ENCODE assay signal across 25 cellular contexts in the genomic region with DNA sequence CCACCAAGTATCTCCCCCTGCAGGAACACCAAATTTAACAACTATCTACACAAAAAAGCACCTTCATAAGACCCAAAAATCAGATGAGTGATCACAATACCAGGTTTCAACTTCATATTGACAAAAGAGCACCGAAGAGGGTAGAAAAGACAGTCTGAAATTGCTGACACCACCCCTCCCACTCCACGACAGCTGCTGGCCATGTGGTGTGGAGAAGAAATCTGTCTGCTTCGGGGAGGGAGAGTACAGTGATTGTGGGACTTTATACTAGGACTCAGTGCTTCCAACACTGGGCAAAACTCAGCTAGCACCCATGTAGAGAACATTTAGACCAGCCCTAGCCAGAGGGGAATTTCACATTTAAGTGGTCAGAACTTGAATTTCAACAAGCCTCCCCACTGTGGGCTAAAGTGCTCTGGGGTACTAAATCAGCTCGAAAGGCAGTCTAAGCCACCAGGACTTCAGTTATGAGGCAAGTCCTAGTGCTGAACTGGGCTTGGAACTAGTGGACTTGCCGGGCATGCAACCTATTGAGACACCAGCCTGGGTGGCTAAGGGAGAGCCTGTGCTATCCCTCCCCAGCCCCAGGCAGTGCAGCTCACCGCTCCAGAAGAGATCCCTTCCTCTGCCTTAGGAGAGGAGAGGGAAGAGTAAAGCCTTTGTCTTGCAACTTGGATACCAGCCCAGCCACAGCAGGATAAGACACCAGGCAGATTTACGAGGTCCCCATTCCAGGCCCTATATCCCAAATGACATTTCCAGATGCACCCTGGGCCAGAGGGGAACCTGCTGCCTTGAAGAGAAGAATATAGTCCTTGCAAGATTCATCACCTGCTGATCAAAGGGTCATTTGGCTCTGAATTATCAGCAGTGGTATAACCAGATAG. TPM values are rescaled to one million over a fixed set of nuclear protein-coding genes. Genes with fewer than 3 reads are reported as not detected.
DNase-seq lines count a peak whose midpoint lies in the region; ATAC-seq and TF ChIP-seq lines count a peak whose summit lies in the region.
"Had no signal": no experiment of that assay in that cellular context is flagged by ENCODE, and none has a peak within 500 bp of the region (broad histone marks: within the 10 kb centered on the region; RNA-seq: fewer than 3 reads in every experiment).

No MANE protein-coding gene starts in this region.

- no peak overlapping the region for H3K14ac ChIP-seq in neuronal stem cell (ENCODE audit: low read length)

- H3K79me1 ChIP-seq in neuronal stem cell (ENCODE audit: low read depth, low read length) = no peaks in the 10 kb centered on the region

- H3K4ac ChIP-seq in neuronal stem cell (ENCODE audit: low read length) = no peak overlapping the region

- H3K4me1 Mint-ChIP-seq in Caco-2 (ENCODE audit: low read depth, unreplicated experiment) = peaks cover 23% of the 10 kb centered on the region
- H3K4me1 Mint-ChIP-seq in endodermal cell = peaks cover 5% of the 10 kb centered on the region
- H3K4me1 Mint-ChIP-seq in activated CD4-positive, alpha-beta T cell treated with anti-CD3 and anti-CD28 coated beads, Interleukin-2, amount 10 ng/mL, durations not matched to agents 24 days and 14 days = no peaks in the 10 kb centered on the region
- H3K4me1 Mint-ChIP-seq: activated naive CD4-positive, alpha-beta T cell treated with anti-CD3 and anti-CD28 coated beads, Interleukin-2, amount 10 ng/mL, durations not matched to agents 7 days and 5 days had no signal

- H4K91ac ChIP-seq in neuronal stem cell (ENCODE audit: low read depth, low read length, poor library complexity) = no peak overlapping the region

- H3K27ac ChIP-seq in endodermal cell (ENCODE audit: low read depth, low read length) (no peak overlapping the region), neuronal stem cell (replicated peaks; ENCODE audit: low read length) (no peak overlapping the region)
- H3K27ac ChIP-seq: heart right ventricle, HL-60, left ventricle myocardium inferior, neutrophil, transverse colon had no signal

- no peaks in the 10 kb centered on the region for H3K27me3 Mint-ChIP-seq in Caco-2 (ENCODE audit: insufficient read depth, unreplicated experiment)
- H3K27me3 Mint-ChIP-seq in endodermal cell (ENCODE audit: insufficient read depth) = no peaks in the 10 kb centered on the region
- H3K27me3 Mint-ChIP-seq in activated CD4-positive, alpha-beta T cell treated with anti-CD3 and anti-CD28 coated beads, Interleukin-2, amount 10 ng/mL, durations not matched to agents 24 days and 14 days = peaks cover 11% of the 10 kb centered on the region
- H3K27me3 Mint-ChIP-seq: activated naive CD4-positive, alpha-beta T cell treated with anti-CD3 and anti-CD28 coated beads, Interleukin-2, amount 10 ng/mL, durations not matched to agents 7 days and 5 days had no signal

- no peaks in the 10 kb centered on the region for H3K27me3 ChIP-seq in Caco-2 (replicated peaks; ENCODE audit: control insufficient read depth, insufficient read depth, low read length)
- no peaks in the 10 kb centered on the region for H3K27me3 ChIP-seq in endodermal cell (ENCODE audit: control insufficient read depth, insufficient read depth, low read length, poor library complexity, severe bottlenecking)
- H3K27me3 ChIP-seq in neuronal stem cell (ENCODE audit: control insufficient read depth in 3 of 3, insufficient read depth in 3 of 3, low read depth in 1 of 3, low read length in 3 of 3) = no peaks in the 10 kb centered on the region
- H3K27me3 ChIP-seq: neutrophil, transverse colon had no signal

- no peak for TF ChIP-seq CTCF in Caco-2 (IDR thresholded peaks at IDR 0.05; ENCODE audit: insufficient read depth in 1 of 2, low read depth in 1 of 2, low read length in 1 of 2, severe bottlenecking in 1 of 2, unreplicated experiment in 1 of 2)
- TF ChIP-seq CTCF in endodermal cell (conservative IDR thresholded peaks at IDR 0.05) = peak; percentile 9

- no peak overlapping the region for H2BK5ac ChIP-seq in neuronal stem cell (ENCODE audit: low read length)

- H3K4me3 ChIP-seq in Caco-2 (ENCODE audit: low read depth, low read length) (no peak overlapping the region), endodermal cell (ENCODE audit: low read length) (no peak overlapping the region), neuronal stem cell (ENCODE audit: low read length in 2 of 2) (no peak overlapping the region)
- H3K4me3 ChIP-seq: heart right ventricle, left ventricle myocardium inferior, smooth muscle cell, transverse colon had no signal

- no peak overlapping the region for H2BK15ac ChIP-seq in neuronal stem cell (ENCODE audit: low read length)

- no peak for TF ChIP-seq EP300 in Ishikawa (IDR thresholded peaks at IDR 0.05; ENCODE audit: borderline replicate concordance)

- H3K9me3 Mint-ChIP-seq in Caco-2 (ENCODE audit: unreplicated experiment) (peaks cover 24% of the 10 kb centered on the region), endodermal cell (peaks cover 2% of the 10 kb centered on the region)
- H3K9me3 Mint-ChIP-seq in activated CD4-positive, alpha-beta T cell treated with anti-CD3 and anti-CD28 coated beads, Interleukin-2, amount 10 ng/mL, durations not matched to agents 24 days and 14 days = no peaks in the 10 kb centered on the region
- H3K9me3 Mint-ChIP-seq: activated naive CD4-positive, alpha-beta T cell treated with anti-CD3 and anti-CD28 coated beads, Interleukin-2, amount 10 ng/mL, durations not matched to agents 7 days and 5 days; activated T-cell treated with anti-CD3 and anti-CD28 coated beads, Interleukin-2, amount 50 U/mL, for 72 hours; effector memory CD8-positive, alpha-beta T cell had no signal

- no peak overlapping the region for H3K4me2 ChIP-seq in neuronal stem cell (ENCODE audit: insufficient read depth, low read length, poor library complexity, severe bottlenecking)
- H3K4me2 ChIP-seq: smooth muscle cell had no signal

- CTCF ChIA-PET in Caco-2 (lab: Charles Lee) = no interaction called here

- H3K9me3 ChIP-seq in Caco-2 (no peaks in the 10 kb centered on the region), endodermal cell (ENCODE audit: control insufficient read depth, low read length) (no peaks in the 10 kb centered on the region), neuronal stem cell (replicated peaks in 1 of 2; ENCODE audit: control insufficient read depth in 2 of 2, insufficient read depth in 1 of 2, low read depth in 1 of 2, low read length in 2 of 2) (no peaks in the 10 kb centered on the region)
- H3K9me3 ChIP-seq: neutrophil, transverse colon had no signal

- H3K36me3 Mint-ChIP-seq in Caco-2 (ENCODE audit: insufficient read depth, unreplicated experiment) (no peaks in the 10 kb centered on the region), endodermal cell (ENCODE audit: low read depth) (no peaks in the 10 kb centered on the region)
- H3K36me3 Mint-ChIP-seq in activated CD4-positive, alpha-beta T cell treated with anti-CD3 and anti-CD28 coated beads, Interleukin-2, amount 10 ng/mL, durations not matched to agents 24 days and 14 days (ENCODE audit: low read depth) = no peaks in the 10 kb centered on the region
- H3K36me3 Mint-ChIP-seq: activated naive CD4-positive, alpha-beta T cell treated with anti-CD3 and anti-CD28 coated beads, Interleukin-2, amount 10 ng/mL, durations not matched to agents 7 days and 5 days had no signal

- no TSS peak for BruUV-seq in Caco-2 (replicated peaks; lab: Mats Ljungman, UMichigan)

- no peak overlapping the region for H2BK12ac ChIP-seq in neuronal stem cell (ENCODE audit: low read length)

- H3K9ac ChIP-seq in endodermal cell (ENCODE audit: extremely low read depth, low read length, poor library complexity, severe bottlenecking) = no peak overlapping the region
- no peak overlapping the region for H3K9ac ChIP-seq in neuronal stem cell (ENCODE audit: low read depth, low read length, poor library complexity)

- intact Hi-C loops in Caco-2 (cut with micrococcal nuclease; ENCODE audit: unreplicated experiment) = no loop called here
- intact Hi-C loops in activated CD4-positive, alpha-beta T cell treated with anti-CD3 and anti-CD28 coated beads, Interleukin-2, amount 10 ng/mL, durations not matched to agents 24 days and 14 days (cut with micrococcal nuclease) = no loop called here

- ATAC-seq in HG03378 (IDR thresholded peaks at IDR 0.05; ENCODE audit: unreplicated experiment) = no peak
- ATAC-seq: activated CD4-positive, CD25-positive, alpha-beta regulatory T cell treated with anti-CD3 and anti-CD28 coated beads, Interleukin-2, amount 50 U/mL, for 24 hours; activated T-cell treated with anti-CD3 and anti-CD28 coated beads, Interleukin-2, amount 50 U/mL, for 72 hours; effector memory CD8-positive, alpha-beta T cell; heart right ventricle had no signal

- 93% methylated on average over 2 to 7 of the region's 7 CpGs for WGBS in endodermal cell (ENCODE audit: insufficient coverage in 1 of 2, insufficient read length in 1 of 2), 2 experiments
- no CpG with 5 or more reads among the region's 7 CpGs for WGBS in neuronal stem cell (ENCODE audit: extremely low coverage in 2 of 2, insufficient read length in 2 of 2, insufficient replicate concordance in 1 of 2), 2 donors

- H3K18ac ChIP-seq in neuronal stem cell (ENCODE audit: low read length) = peak overlapping the region; percentile 3

- H3K4me1 ChIP-seq in Caco-2 (peaks cover 48% of the 10 kb centered on the region), endodermal cell (ENCODE audit: control insufficient read depth, insufficient read depth, low read length) (no peaks in the 10 kb centered on the region), neuronal stem cell (ENCODE audit: control insufficient read depth in 2 of 2, insufficient read depth in 1 of 2, low read depth in 1 of 2, low read length in 2 of 2) (no peaks in the 10 kb centered on the region)
- H3K4me1 ChIP-seq: heart right ventricle, left ventricle myocardium inferior had no signal

- no peak overlapping the region for H3K4me3 Mint-ChIP-seq in Caco-2 (ENCODE audit: unreplicated experiment)
- no peak overlapping the region for H3K4me3 Mint-ChIP-seq in endodermal cell
- no peak overlapping the region for H3K4me3 Mint-ChIP-seq in activated CD4-positive, alpha-beta T cell treated with anti-CD3 and anti-CD28 coated beads, Interleukin-2, amount 10 ng/mL, durations not matched to agents 24 days and 14 days
- H3K4me3 Mint-ChIP-seq: activated naive CD4-positive, alpha-beta T cell treated with anti-CD3 and anti-CD28 coated beads, Interleukin-2, amount 10 ng/mL, durations not matched to agents 7 days and 5 days; activated T-cell treated with anti-CD3 and anti-CD28 coated beads, Interleukin-2, amount 50 U/mL, for 72 hours; effector memory CD8-positive, alpha-beta T cell; stimulated activated naive CD8-positive, alpha-beta T cell treated with anti-CD3 and anti-CD28 coated beads, Interleukin-15, Interleukin-2, amounts not matched to agents 100 ng/mL and 50 ng/mL, for 24 hours had no signal

- DNase-seq in Caco-2 (no peak), endodermal cell (no peak), neuronal stem cell (ENCODE audit: low spot score) (no peak), hepatic stellate cell (ENCODE audit: low spot score) (no peak)
- no peak for DNase-seq in activated CD4-positive, alpha-beta T cell treated with anti-CD3 and anti-CD28 coated beads, Interleukin-2, amount 10 ng/mL, durations not matched to agents 24 days and 14 days
- DNase-seq: activated CD8-positive, alpha-beta memory T cell treated with anti-CD3 and anti-CD28 coated beads for 24 hours; activated naive CD4-positive, alpha-beta T cell treated with anti-CD3 and anti-CD28 coated beads, Interleukin-2, amount 10 ng/mL, durations not matched to agents 7 days and 5 days; activated T-cell treated with anti-CD3 and anti-CD28 coated beads, Interleukin-2, amount 50 U/mL, for 72 hours; effector memory CD8-positive, alpha-beta T cell; heart right ventricle; IMR-90; left ventricle myocardium inferior; NCI-H1694 treated with DMSO at 0.1 percent for 48 hours; NCI-H446 treated with DMSO at 0.1 percent for 48 hours; RPMI8226; stimulated activated CD4-positive, alpha-beta T cell treated with anti-CD3 and anti-CD28 coated beads, Interleukin-4, amount 100 ng/mL, for 1 hour; T1000; transverse colon had no signal

- H2BK120ac ChIP-seq in neuronal stem cell (ENCODE audit: low read depth, low read length) = no peak overlapping the region

- no peak overlapping the region for H3K23ac ChIP-seq in neuronal stem cell (ENCODE audit: low read depth, low read length, poor library complexity)

- POLR2A ChIA-PET in Caco-2 (lab: Charles Lee) = no interaction called here

- no peaks in the 10 kb centered on the region for H3K36me3 ChIP-seq in Caco-2 (ENCODE audit: control insufficient read depth, insufficient read depth, low read length)
- H3K36me3 ChIP-seq in endodermal cell (ENCODE audit: control insufficient read depth, insufficient read depth, low read length) = no peaks in the 10 kb centered on the region
- no peaks in the 10 kb centered on the region for H3K36me3 ChIP-seq in neuronal stem cell (replicated peaks in 1 of 2; ENCODE audit: control insufficient read depth in 2 of 2, insufficient read depth in 2 of 2, low read length in 2 of 2)
- H3K36me3 ChIP-seq: heart right ventricle, left ventricle myocardium inferior, neutrophil, transverse colon had no signal

- H3K27ac Mint-ChIP-seq in Caco-2 (ENCODE audit: unreplicated experiment) (peak overlapping the region; percentile 25), endodermal cell (no peak overlapping the region)
- no peak overlapping the region for H3K27ac Mint-ChIP-seq in activated CD4-positive, alpha-beta T cell treated with anti-CD3 and anti-CD28 coated beads, Interleukin-2, amount 10 ng/mL, durations not matched to agents 24 days and 14 days
- H3K27ac Mint-ChIP-seq: activated naive CD4-positive, alpha-beta T cell treated with anti-CD3 and anti-CD28 coated beads, Interleukin-2, amount 10 ng/mL, durations not matched to agents 7 days and 5 days; activated T-cell treated with anti-CD3 and anti-CD28 coated beads, Interleukin-2, amount 50 U/mL, for 72 hours; effector memory CD8-positive, alpha-beta T cell; stimulated activated naive CD8-positive, alpha-beta T cell treated with anti-CD3 and anti-CD28 coated beads, Interleukin-15, Interleukin-2, amounts not matched to agents 100 ng/mL and 50 ng/mL, for 24 hours had no signal

- TF ChIP-seq RAD21 in Ishikawa (IDR thresholded peaks at IDR 0.05; ENCODE audit: low read depth) = no peak

- H2AK5ac ChIP-seq in neuronal stem cell (ENCODE audit: low read depth, low read length) = no peak overlapping the region

- H4K8ac ChIP-seq in neuronal stem cell (ENCODE audit: low read depth, low read length) = no peak overlapping the region

- no peak overlapping the region for H2AFZ ChIP-seq in neuronal stem cell (ENCODE audit: low read length)

RNA-seq across cellular contexts. Expression of a gene that starts 44.6 kb away (rescaled TPM):
- total RNA-seq in Caco-2 (2022) (not detected in 2 replicates), endodermal cell (not detected)
- not detected for polyA plus RNA-seq in endodermal cell (2013, experiment 1 of 2)
- polyA plus RNA-seq in endodermal cell (2013, experiment 2 of 2) = not detected
- polyA plus RNA-seq in neuronal stem cell (2013, experiment 1 of 2) = not detected
- polyA plus RNA-seq in neuronal stem cell (2013, experiment 2 of 2) = not detected
- total RNA-seq in activated CD4-positive, alpha-beta T cell treated with anti-CD3 and anti-CD28 coated beads, Interleukin-2, amount 10 ng/mL, durations not matched to agents 24 days and 14 days = not detected in 2 replicates
- total RNA-seq: activated T-cell treated with anti-CD3 and anti-CD28 coated beads, Interleukin-2, amount 50 U/mL, for 72 hours; heart right ventricle; IMR-90; left ventricle myocardium inferior; smooth muscle cell; transverse colon had no signal
- polyA plus RNA-seq: heart right ventricle, IMR-90, smooth muscle cell had no signal
